In genomic region chr17:1050246-1050995, GRCh38 we compare ENCODE assay signal across 25 cellular contexts. TPM values are rescaled to one million over a fixed set of nuclear protein-coding genes. Genes with fewer than 3 reads are reported as not detected.
A peak's percentile ranks its signal among the peaks of the same experiment; 100 is the strongest.
DNase-seq lines count a peak whose midpoint lies in the region; ATAC-seq and TF ChIP-seq lines count a peak whose summit lies in the region.
"Had no signal": no experiment of that assay in that cellular context is flagged by ENCODE, and none has a peak within 500 bp of the region (broad histone marks: within the 10 kb centered on the region; RNA-seq: fewer than 3 reads in every experiment).

No MANE protein-coding gene starts in this region.

- H3K27me3 Mint-ChIP-seq in chondrocyte (ENCODE audit: low read depth) (no peaks in the 10 kb centered on the region), type B pancreatic cell (no peaks in the 10 kb centered on the region)
- H3K27me3 Mint-ChIP-seq: progenitor cell of endocrine pancreas had no signal

- intact Hi-C loops in Right ventricle myocardium superior (cut with DNase I) (loop anchor here (10.0 kb wide), 1 partner anchor 256 kb away; no protein-coding TSS in a partner anchor), cardiac septum (cut with DNase I) (loop anchor here (2.0 kb wide), 1 partner anchor 46 kb away; no protein-coding TSS in a partner anchor), mucosa of descending colon (cut with DNase I, micrococcal nuclease) (loop anchor here in 1 of 2 donors (10.0 kb wide), 1 partner anchor 46 kb away; no protein-coding TSS in a partner anchor)

- H3K27ac Mint-ChIP-seq in chondrocyte (ENCODE audit: unreplicated experiment) (no peak overlapping the region), type B pancreatic cell (peak overlapping the region; percentile 39)

- no peaks in the 10 kb centered on the region for H3K9me3 ChIP-seq in mucosa of descending colon
- H3K9me3 ChIP-seq: body of pancreas, neutrophil, stomach, tibial nerve had no signal

- ATAC-seq in Right ventricle myocardium superior (ENCODE audit: poor library complexity) (no peak), mucosa of descending colon (peak; percentile 17)
- ATAC-seq: body of pancreas, HCT116, PC-3 had no signal

- TF ChIP-seq CTCF in chondrocyte (IDR thresholded peaks at IDR 0.05) (no peak), mucosa of descending colon (IDR thresholded peaks at IDR 0.05) (no peak), type B pancreatic cell (conservative IDR thresholded peaks at IDR 0.05) (no peak)

- H3K4me3 ChIP-seq in mucosa of descending colon, result no peak overlapping the region
- H3K4me3 ChIP-seq: body of pancreas, stomach, tibial nerve had no signal

- H3K36me3 ChIP-seq in mucosa of descending colon (ENCODE audit: low read depth), result no peaks in the 10 kb centered on the region

- peaks cover 29% of the 10 kb centered on the region for H3K4me1 Mint-ChIP-seq in chondrocyte (ENCODE audit: low read depth)
- peaks cover 10% of the 10 kb centered on the region for H3K4me1 Mint-ChIP-seq in type B pancreatic cell (ENCODE audit: unreplicated experiment)

- H3K4me3 Mint-ChIP-seq in chondrocyte (ENCODE audit: unreplicated experiment), result no peak overlapping the region
- no peak overlapping the region for H3K4me3 Mint-ChIP-seq in type B pancreatic cell
- H3K4me3 Mint-ChIP-seq: T-helper 2 cell treated with Interferon-gamma antibody and Interleukin-4, amounts not matched to agents 5 μg/mL and 100 μg/mL, for 36 hours had no signal

- no peaks in the 10 kb centered on the region for H3K4me1 ChIP-seq in mucosa of descending colon (ENCODE audit: low read depth)
- H3K4me1 ChIP-seq: body of pancreas, tibial nerve had no signal

- H3K9me3 Mint-ChIP-seq in chondrocyte (ENCODE audit: low read depth) (no peaks in the 10 kb centered on the region), type B pancreatic cell (no peaks in the 10 kb centered on the region)
- H3K9me3 Mint-ChIP-seq: T-helper 2 cell treated with Interferon-gamma antibody and Interleukin-4, amounts not matched to agents 5 μg/mL and 100 μg/mL, for 36 hours had no signal

- peaks cover 17% of the 10 kb centered on the region for H3K36me3 Mint-ChIP-seq in chondrocyte (ENCODE audit: low read depth)
- H3K36me3 Mint-ChIP-seq in type B pancreatic cell, result no peaks in the 10 kb centered on the region

- peak; percentile 31 for DNase-seq in Right ventricle myocardium superior
- DNase-seq in cardiac septum (ENCODE audit: low spot score), result no peak
- peak; percentile 75 for DNase-seq in chondrocyte (ENCODE audit: low spot score)
- DNase-seq in mucosa of descending colon, result peak in 2 of 3 donors; percentile 22 to 35
- DNase-seq in type B pancreatic cell (ENCODE audit: extremely low spot score, unreplicated experiment), result no peak
- no peak for DNase-seq in mucosa of gallbladder (ENCODE audit: low spot score)
- no peak for DNase-seq in H4 (ENCODE audit: low spot score)
- no peak for DNase-seq in T-helper 9 cell
- DNase-seq: activated CD4-positive, alpha-beta T cell treated with anti-CD3 and anti-CD28 coated beads for 4 hours; activated gamma-delta T cell; activated T-cell treated with anti-CD3 and anti-CD28 coated beads, Interleukin-2, amount 50 U/mL, for 1 hour; body of pancreas; DND-41; glutamatergic neuron; Kasumi-1; NCI-H510A; NK-92 treated with Interleukin-12 subunit alpha and Interleukin-12 subunit beta, amount 100 ng/mL, for 24 hours; PC-3; SHP77; stomach had no signal

RNA-seq across cellular contexts. Expression of gene TIMM22, which starts 53.5 kb away (rescaled TPM):
- 17.1 TPM for total RNA-seq in Right ventricle myocardium superior
- 17.8 TPM for total RNA-seq in cardiac septum
- 10.0 to 13.1 TPM (median 10.3 TPM) in 3 replicates for total RNA-seq in chondrocyte
- total RNA-seq in mucosa of descending colon, result 10 to 100 TPM in 2 of 3 donors, 1 to 10 TPM in 1; 8.2 to 11.4 (median 10.1) TPM
- total RNA-seq in type B pancreatic cell (ENCODE audit: low replicate concordance), result 16.2 and 20.1 TPM in 2 replicates
- 9.1 TPM for total RNA-seq in mucosa of gallbladder
- total RNA-seq in H4 (2014; rRNA removed; shearing (Covaris generic)), result 34.0 and 36.9 TPM in 2 replicates

Comparison
In these comparisons a context has a peak if more than half of its experiments do, and no peak if none do; other contexts are left out.
1. DNase-seq: peak in Right ventricle myocardium superior (single experiment), chondrocyte (single experiment) and mucosa of descending colon (2 of 3); none in cardiac septum (single experiment), type B pancreatic cell (single experiment), mucosa of gallbladder (single experiment), H4 (single experiment) and T-helper 9 cell (single experiment).